Comparison of ENCODE assay signal across 21 cellular contexts in genomic region chr1:192443616-192444015, GRCh38.
"Had no signal": no experiment of that assay in that cellular context is flagged by ENCODE, and none has a peak within 500 bp of the region (broad histone marks: within the 10 kb centered on the region; RNA-seq: fewer than 3 reads in every experiment).

No MANE protein-coding gene starts in this region.

- H3K27ac ChIP-seq: ascending aorta, left ventricle myocardium inferior, sigmoid colon, upper lobe of right lung, VCaP had no signal

- H3K36me3 ChIP-seq: ascending aorta, left ventricle myocardium inferior, sigmoid colon, upper lobe of right lung had no signal

- H3K9me3 ChIP-seq: ascending aorta, left ventricle myocardium inferior, sigmoid colon, upper lobe of right lung had no signal

- ATAC-seq: activated CD4-positive, alpha-beta T cell treated with anti-CD3 and anti-CD28 coated beads for 36 hours; activated T-cell treated with anti-CD3 and anti-CD28 coated beads, Interleukin-2, amount 50 U/mL, for 72 hours; effector memory CD8-positive, alpha-beta T cell; T-cell; upper lobe of right lung had no signal

- DNase-seq: activated CD4-positive, alpha-beta memory T cell treated with anti-CD3 and anti-CD28 coated beads, Interleukin-2, amount 10 ng/mL, durations not matched to agents 7 days and 5 days; activated CD4-positive, alpha-beta T cell treated with anti-CD3 and anti-CD28 coated beads for 36 hours; activated CD8-positive, alpha-beta memory T cell treated with anti-CD3 and anti-CD28 coated beads, Interleukin-2, amount 50 U/mL, for 4 hours; activated gamma-delta T cell treated with Interleukin-2 at 50 U/mL for 16 hours; activated naive CD8-positive, alpha-beta T cell treated with anti-CD3 and anti-CD28 coated beads for 36 hours; activated T-cell treated with anti-CD3 and anti-CD28 coated beads, Interleukin-2, amount 50 U/mL, for 72 hours; effector memory CD8-positive, alpha-beta T cell; erythroblast; foreskin melanocyte; head of caudate nucleus; islet precursor cell; left ventricle myocardium inferior; mesendoderm; nephron progenitor cell; sigmoid colon; stimulated activated CD4-positive, alpha-beta T cell treated with anti-CD3 and anti-CD28 coated beads, Interleukin-4, amount 100 ng/mL, for 1 hour; T-cell; T1000; upper lobe of right lung had no signal

- H3K4me1 ChIP-seq: ascending aorta, left ventricle myocardium inferior, sigmoid colon, upper lobe of right lung had no signal

- H3K4me3 ChIP-seq: ascending aorta, left ventricle myocardium inferior, sigmoid colon, upper lobe of right lung had no signal

- H3K27me3 ChIP-seq: ascending aorta, sigmoid colon, upper lobe of right lung had no signal
